Comparison of ENCODE assay signal across 17 cellular contexts in the genomic region with DNA sequence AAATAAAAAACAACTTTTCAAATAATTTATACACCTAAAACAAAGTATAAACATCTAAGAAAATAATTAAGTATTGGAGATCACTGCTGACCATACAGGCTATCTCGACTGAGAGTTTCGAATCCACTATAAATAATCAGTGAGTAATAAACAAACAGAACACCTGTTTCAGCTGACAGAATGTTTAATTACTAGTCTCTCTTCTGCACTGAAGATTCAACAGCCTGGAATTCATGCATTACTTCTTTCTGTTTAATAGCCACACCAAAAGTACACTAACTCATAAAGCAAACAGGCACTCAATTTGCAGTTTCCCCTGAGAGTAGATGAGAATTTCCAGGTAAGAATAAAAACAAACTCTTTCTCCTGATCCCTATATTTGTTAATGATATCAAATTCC.
DNase-seq lines count a peak whose midpoint lies in the region; ATAC-seq and TF ChIP-seq lines count a peak whose summit lies in the region.
"Had no signal": no experiment of that assay in that cellular context is flagged by ENCODE, and none has a peak within 500 bp of the region (broad histone marks: within the 10 kb centered on the region; RNA-seq: fewer than 3 reads in every experiment).

No MANE protein-coding gene starts in this region.

- ATAC-seq in RWPE2 (ENCODE audit: low read depth) (peak; percentile 22; the same call in 2 of the 3 replicates), left lung (peak; percentile 42), GM18868 (IDR thresholded peaks at IDR 0.05; ENCODE audit: unreplicated experiment) (no peak)
- ATAC-seq: left cardiac atrium, Right ventricle myocardium inferior had no signal

- peaks cover 57% of the 10 kb centered on the region for H3K4me1 ChIP-seq in RWPE2 (ENCODE audit: insufficient read depth, poor library complexity, severe bottlenecking)
- peaks cover 13 to 80% of the 10 kb centered on the region in 2 donors for H3K4me1 ChIP-seq in left lung
- peaks cover 7 to 27% (median 14%) of the 10 kb centered on the region in 3 donors for H3K4me1 ChIP-seq in skeletal muscle tissue (ENCODE audit: control insufficient read depth in 3 of 3, insufficient read depth in 3 of 3, low read length in 3 of 3)
- H3K4me1 ChIP-seq in prostate gland (replicated peaks), result no peaks in the 10 kb centered on the region

- H3K9ac ChIP-seq in skeletal muscle tissue (ENCODE audit: low read depth in 1 of 3, low read length in 3 of 3), result peak overlapping the region in 1 of 3 donors; percentile 45

- H3K27ac ChIP-seq in RWPE2 (ENCODE audit: poor library complexity, severe bottlenecking), result peak overlapping the region; percentile 86
- H3K27ac ChIP-seq in left lung, result peak overlapping the region in 1 of 2 donors; percentile 47
- H3K27ac ChIP-seq in skeletal muscle tissue (ENCODE audit: low read depth, low read length), result peak overlapping the region; percentile 67
- H3K27ac ChIP-seq in prostate gland, result no peak overlapping the region
- H3K27ac ChIP-seq: WERI-Rb-1 had no signal

- intact Hi-C loops in left lung (cut with DNase I) (no loop called here), prostate gland (cut with DNase I) (no loop called here)

- 41% methylated on average over 2 of the region's 2 CpGs for WGBS in prostate gland

- H3K4me3 ChIP-seq in RWPE2 (ENCODE audit: severe bottlenecking) (no peak overlapping the region), left lung (no peak overlapping the region), skeletal muscle tissue (ENCODE audit: low read length in 3 of 3) (no peak overlapping the region), prostate gland (no peak overlapping the region)

- DNase-seq in NCI-H510A treated with DMSO at 0.1 percent for 48 hours (lab: John Stamatoyannopoulos, UW) (peak; percentile 50), NCI-H510A (lab: John Stamatoyannopoulos, UW) (no peak), RWPE2 (ENCODE audit: low spot score) (no peak), left lung (no peak), prostate gland (ENCODE audit: low spot score) (no peak), NCI-H526 (lab: John Stamatoyannopoulos, UW) (no peak)
- DNase-seq: activated CD8-positive, alpha-beta memory T cell treated with anti-CD3 and anti-CD28 coated beads for 24 hours; amygdala; C1 segment of cervical spinal cord; left cardiac atrium; stimulated activated naive CD4-positive, alpha-beta T cell; T-helper 1 cell; trophoblast cell; WERI-Rb-1 had no signal

- H3K27me3 ChIP-seq in RWPE2 (ENCODE audit: insufficient read depth, poor library complexity, severe bottlenecking), result no peaks in the 10 kb centered on the region
- no peaks in the 10 kb centered on the region for H3K27me3 ChIP-seq in left lung
- H3K27me3 ChIP-seq in skeletal muscle tissue (ENCODE audit: control insufficient read depth in 3 of 3, insufficient read depth in 3 of 3, low read length in 3 of 3), result no peaks in the 10 kb centered on the region
- H3K27me3 ChIP-seq in prostate gland (replicated peaks; ENCODE audit: insufficient read depth), result no peaks in the 10 kb centered on the region

- TF ChIP-seq CTCF in RWPE2 (IDR thresholded peaks at IDR 0.05; ENCODE audit: poor library complexity, severe bottlenecking) (no peak), left lung (IDR thresholded peaks at IDR 0.05) (no peak), prostate gland (IDR thresholded peaks at IDR 0.05) (no peak)

- no peak for TF ChIP-seq POLR2A in prostate gland (IDR thresholded peaks at IDR 0.05)

- H3K9me3 ChIP-seq in RWPE2 (ENCODE audit: severe bottlenecking), result no peaks in the 10 kb centered on the region
- no peaks in the 10 kb centered on the region for H3K9me3 ChIP-seq in left lung
- no peaks in the 10 kb centered on the region for H3K9me3 ChIP-seq in skeletal muscle tissue (ENCODE audit: control insufficient read depth in 3 of 3, low read length in 3 of 3)
- no peaks in the 10 kb centered on the region for H3K9me3 ChIP-seq in prostate gland

- peaks cover 13% of the 10 kb centered on the region for H3K36me3 ChIP-seq in RWPE2 (ENCODE audit: low read depth)
- H3K36me3 ChIP-seq in left lung, result peaks cover 0 to under 1% of the 10 kb centered on the region in 2 donors
- H3K36me3 ChIP-seq in skeletal muscle tissue (ENCODE audit: control insufficient read depth in 3 of 3, insufficient read depth in 3 of 3, low read length in 3 of 3), result no peaks in the 10 kb centered on the region
- H3K36me3 ChIP-seq in prostate gland, result no peaks in the 10 kb centered on the region
- H3K36me3 ChIP-seq: WERI-Rb-1 had no signal

Comparison
In these comparisons a context has a peak if more than half of its experiments do, and no peak if none do; other contexts are left out.
1. H3K27ac ChIP-seq: peak in RWPE2 (single experiment) and skeletal muscle tissue (single experiment); none in prostate gland (0 of 2).